In genomic region chr11:113249491-113249763, GRCh38 we compare ENCODE assay signal across 13 cellular contexts.
DNase-seq lines count a peak whose midpoint lies in the region; ATAC-seq and TF ChIP-seq lines count a peak whose summit lies in the region.
"Had no signal": no experiment of that assay in that cellular context is flagged by ENCODE, and none has a peak within 500 bp of the region (broad histone marks: within the 10 kb centered on the region; RNA-seq: fewer than 3 reads in every experiment).

No MANE protein-coding gene starts in this region.

- H3K4me2 ChIP-seq in PC-3 (ENCODE audit: low read length), result no peak overlapping the region

- WGBS in gastroesophageal sphincter (ENCODE audit: low coverage in 1 of 2), 2 donors, result 47 to 61% methylated on average over 2 of the region's 2 CpGs

- TF ChIP-seq CTCF in AG04450 (IDR thresholded peaks at IDR 0.05; ENCODE audit: low read depth, low read length) (0 out of 2 replicates have a peak, but pooled peaks have one; percentile 23), PC-3 (conservative IDR thresholded peaks at IDR 0.05; ENCODE audit: low read depth, low read length) (peak; percentile 36; the same call in 1 of the 2 replicates), fibroblast of villous mesenchyme (IDR thresholded peaks at IDR 0.05; ENCODE audit: insufficient read depth, low read depth, low read length) (peak; percentile 46), gastroesophageal sphincter (IDR thresholded peaks at IDR 0.05) (peak in 1 of 4 experiments; percentile 30), Peyer's patch (IDR thresholded peaks at IDR 0.05) (no peak)

- intact Hi-C loops in PC-3 (cut with micrococcal nuclease), result no loop called here

- H3K4me3 ChIP-seq in AG04450 (ENCODE audit: low read depth, low read length), result no peak overlapping the region
- no peak overlapping the region for H3K4me3 ChIP-seq in PC-3 (ENCODE audit: low read length)
- no peak overlapping the region for H3K4me3 ChIP-seq in fibroblast of villous mesenchyme (ENCODE audit: low read depth, low read length)
- no peak overlapping the region for H3K4me3 ChIP-seq in gastroesophageal sphincter
- no peak overlapping the region for H3K4me3 ChIP-seq in Peyer's patch
- H3K4me3 ChIP-seq: body of pancreas, gastrocnemius medialis had no signal

- no peaks in the 10 kb centered on the region for H3K36me3 ChIP-seq in PC-3 (ENCODE audit: low read depth, low read length)
- H3K36me3 ChIP-seq in gastroesophageal sphincter, result peaks cover 0 to 4% of the 10 kb centered on the region in 2 donors
- no peaks in the 10 kb centered on the region for H3K36me3 ChIP-seq in Peyer's patch
- H3K36me3 ChIP-seq: gastrocnemius medialis had no signal

- H3K27me3 ChIP-seq in AG04450 (ENCODE audit: control insufficient read depth, insufficient read depth, low read length) (peaks cover 2% of the 10 kb centered on the region), PC-3 (ENCODE audit: low read length) (peaks cover 66% of the 10 kb centered on the region), gastroesophageal sphincter (no peaks in the 10 kb centered on the region), Peyer's patch (no peaks in the 10 kb centered on the region)
- H3K27me3 ChIP-seq: body of pancreas, gastrocnemius medialis had no signal

- no peaks in the 10 kb centered on the region for H3K79me2 ChIP-seq in PC-3 (ENCODE audit: low read length)

- H4K20me1 ChIP-seq in PC-3 (ENCODE audit: low read length), result no peaks in the 10 kb centered on the region

- H3K9me2 ChIP-seq in PC-3 (replicated peaks; ENCODE audit: low read length), result no peaks in the 10 kb centered on the region

- CTCF ChIA-PET in AG04450 (lab: Charles Lee) (no interaction called here), PC-3 (lab: Charles Lee) (no interaction called here)

- DNase-seq in AG04450 (ENCODE audit: low read depth, low spot score) (no peak), EH (ENCODE audit: low read depth) (peak; percentile 3), PC-3 (peak; percentile 12), fibroblast of villous mesenchyme (ENCODE audit: low read depth) (peak; percentile 21), iPS-NIHi11 (ENCODE audit: low spot score) (no peak), Peyer's patch (no peak)
- DNase-seq: body of pancreas, DMS153, gastrocnemius medialis, mammary epithelial cell, NCI-H1694 treated with DMSO at 0.1 percent for 48 hours had no signal

- no TSS peak for BruUV-seq in PC-3 (replicated peaks; lab: Mats Ljungman, UMichigan)

- TF ChIP-seq POLR2A in gastroesophageal sphincter (IDR thresholded peaks at IDR 0.05) (no peak), Peyer's patch (IDR thresholded peaks at IDR 0.05) (no peak)

- no peak overlapping the region for H3K9ac ChIP-seq in PC-3 (ENCODE audit: low read length)

- TF ChIP-seq EP300 in gastroesophageal sphincter (IDR thresholded peaks at IDR 0.05), result no peak

- ATAC-seq in PC-3 (no peak; the same call in 1 of the 2 replicates), gastroesophageal sphincter (no peak), GM21619 (IDR thresholded peaks at IDR 0.05; ENCODE audit: unreplicated experiment) (no peak)
- ATAC-seq: body of pancreas, gastrocnemius medialis had no signal

- H3F3A ChIP-seq in PC-3 (ENCODE audit: low read length, unreplicated experiment), result no peaks in the 10 kb centered on the region

- H2AFZ ChIP-seq in PC-3 (ENCODE audit: low read length), result no peak overlapping the region

- H3K4me1 ChIP-seq in PC-3 (ENCODE audit: insufficient read depth, low read length) (no peaks in the 10 kb centered on the region), gastroesophageal sphincter (peaks cover 0 to 23% (median 7%) of the 10 kb centered on the region in 3 donors), Peyer's patch (no peaks in the 10 kb centered on the region)
- H3K4me1 ChIP-seq: body of pancreas, gastrocnemius medialis had no signal

- no peaks in the 10 kb centered on the region for H3K9me3 ChIP-seq in AG04450 (ENCODE audit: control insufficient read depth, insufficient read depth, low read length)
- no peaks in the 10 kb centered on the region for H3K9me3 ChIP-seq in PC-3 (ENCODE audit: low read length)
- no peaks in the 10 kb centered on the region for H3K9me3 ChIP-seq in gastroesophageal sphincter
- no peaks in the 10 kb centered on the region for H3K9me3 ChIP-seq in Peyer's patch
- H3K9me3 ChIP-seq: body of pancreas, gastrocnemius medialis had no signal

- POLR2A ChIA-PET in AG04450 (lab: Yijun Ruan, JAX) (no interaction called here), PC-3 (lab: Charles Lee; ENCODE audit: unreplicated experiment) (no interaction called here)

- H3K27ac ChIP-seq in AG04450 (ENCODE audit: low read depth, low read length), result no peak overlapping the region
- no peak overlapping the region for H3K27ac ChIP-seq in PC-3 (ENCODE audit: low read length)
- H3K27ac ChIP-seq in gastroesophageal sphincter, result no peak overlapping the region
- H3K27ac ChIP-seq in Peyer's patch, result no peak overlapping the region
- H3K27ac ChIP-seq: body of pancreas, gastrocnemius medialis had no signal

Comparison
In these comparisons a context has a peak if more than half of its experiments do, and no peak if none do; other contexts are left out.
1. DNase-seq: peak in EH (single experiment), PC-3 (single experiment) and fibroblast of villous mesenchyme (single experiment); none in AG04450 (single experiment), iPS-NIHi11 (single experiment) and Peyer's patch (0 of 3).
2. CTCF ChIP-seq: peak in AG04450 (single experiment), PC-3 (single experiment) and fibroblast of villous mesenchyme (single experiment); none in Peyer's patch (0 of 6).